Comparison of ENCODE assay signal across 17 cellular contexts in the genomic region with DNA sequence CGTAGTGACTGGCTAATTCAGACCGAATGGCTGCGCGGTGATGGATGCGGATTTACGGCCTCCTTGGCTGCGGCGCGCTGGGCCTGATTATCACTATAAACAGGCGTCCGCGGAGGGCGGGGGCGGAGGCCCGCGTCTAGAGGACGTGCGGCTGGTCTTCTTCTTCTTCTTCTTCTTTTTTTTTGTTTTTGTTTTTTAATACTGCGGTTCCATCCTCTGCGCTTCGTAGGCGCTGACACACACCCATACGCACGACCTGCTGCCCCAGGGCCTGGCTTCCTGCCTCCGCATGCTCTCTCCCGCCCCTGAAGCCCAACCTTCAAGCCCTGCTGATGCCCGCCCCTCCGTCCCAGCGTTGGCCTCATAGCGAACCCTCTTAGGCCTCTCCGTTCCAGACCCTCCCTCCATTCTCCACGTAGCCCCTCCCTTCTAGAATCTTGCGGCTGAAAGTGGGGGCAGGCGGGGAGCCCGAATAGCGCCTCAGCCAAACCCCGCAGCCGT. TPM values are rescaled to one million over a fixed set of nuclear protein-coding genes. Genes with fewer than 3 reads are reported as not detected.
DNase-seq lines count a peak whose midpoint lies in the region; ATAC-seq, FAIRE-seq and TF ChIP-seq lines count a peak whose summit lies in the region.
"Had no signal": no experiment of that assay in that cellular context is flagged by ENCODE, and none has a peak within 500 bp of the region (broad histone marks: within the 10 kb centered on the region; RNA-seq: fewer than 3 reads in every experiment).

No MANE protein-coding gene starts in this region.

- H3K9me3 Mint-ChIP-seq in glutamatergic neuron (ENCODE audit: unreplicated experiment) (peaks cover 4% of the 10 kb centered on the region), progenitor cell of endocrine pancreas (ENCODE audit: low read depth) (no peaks in the 10 kb centered on the region)
- H3K9me3 Mint-ChIP-seq: CD4-positive, alpha-beta T cell; T-cell had no signal

- H3K27me3 ChIP-seq in RWPE2 (ENCODE audit: insufficient read depth, poor library complexity, severe bottlenecking), result peaks cover 75% of the 10 kb centered on the region

- TF ChIP-seq CTCF in RWPE2 (IDR thresholded peaks at IDR 0.05; ENCODE audit: poor library complexity, severe bottlenecking) (no peak), glutamatergic neuron (IDR thresholded peaks at IDR 0.05; ENCODE audit: partially characterized antibody, unreplicated experiment) (no peak), progenitor cell of endocrine pancreas (IDR thresholded peaks at IDR 0.05; ENCODE audit: unreplicated experiment) (no peak), D721Med (IDR thresholded peaks at IDR 0.05; ENCODE audit: insufficient read depth, missing control alignments) (no peak)

- H3K4me3 Mint-ChIP-seq in glutamatergic neuron (ENCODE audit: unreplicated experiment) (peak overlapping the region; percentile 81), progenitor cell of endocrine pancreas (ENCODE audit: low read depth) (peak overlapping the region; percentile 23)
- H3K4me3 Mint-ChIP-seq: CD4-positive, alpha-beta T cell; naive thymus-derived CD4-positive, alpha-beta T cell; T-cell had no signal

- no peak overlapping the region for H3K27ac ChIP-seq in RWPE2 (ENCODE audit: poor library complexity, severe bottlenecking)
- H3K27ac ChIP-seq: 22Rv1, transverse colon had no signal

- H3K4me1 Mint-ChIP-seq in glutamatergic neuron (ENCODE audit: low read depth, unreplicated experiment), result peaks cover 7% of the 10 kb centered on the region
- peaks cover 1% of the 10 kb centered on the region for H3K4me1 Mint-ChIP-seq in progenitor cell of endocrine pancreas (ENCODE audit: low read depth)

- FAIRE-seq in D721Med (lab: Jason Lieb, UNC), result no peak
- FAIRE-seq: small intestine had no signal

- H3K36me3 Mint-ChIP-seq in glutamatergic neuron (ENCODE audit: unreplicated experiment) (no peaks in the 10 kb centered on the region), progenitor cell of endocrine pancreas (ENCODE audit: insufficient read depth) (no peaks in the 10 kb centered on the region)
- H3K36me3 Mint-ChIP-seq: T-cell had no signal

- H3K4me3 ChIP-seq in RWPE2 (ENCODE audit: severe bottlenecking), result no peak overlapping the region
- H3K4me3 ChIP-seq: transverse colon had no signal

- H3K36me3 ChIP-seq in RWPE2 (ENCODE audit: low read depth), result no peaks in the 10 kb centered on the region
- H3K36me3 ChIP-seq: transverse colon had no signal

- peak; percentile 26 for DNase-seq in DMS 273 (lab: John Stamatoyannopoulos, UW; ENCODE audit: unreplicated experiment)
- DNase-seq in DMS 273 treated with DMSO at 0.1 percent for 48 hours (lab: John Stamatoyannopoulos, UW), result no peak
- no peak for DNase-seq in RWPE2 (ENCODE audit: low spot score)
- peak; percentile 45 for DNase-seq in glutamatergic neuron
- no peak for DNase-seq in progenitor cell of endocrine pancreas (ENCODE audit: low spot score, unreplicated experiment)
- no peak for DNase-seq in D721Med (ENCODE audit: insufficient read length, low spot score)
- DNase-seq: activated naive CD4-positive, alpha-beta T cell treated with anti-CD3 and anti-CD28 coated beads, Interleukin-2, amount 50 U/mL, for 16 hours; CD4-positive, alpha-beta T cell; KG1; left cardiac atrium; naive thymus-derived CD4-positive, alpha-beta T cell; small intestine; T-cell; transverse colon had no signal

- TF ChIP-seq POLR2A in GM18505 (IDR thresholded peaks at IDR 0.05; ENCODE audit: borderline replicate concordance, extremely low read depth, insufficient read depth, insufficient read length), result no peak

- no peaks in the 10 kb centered on the region for H3K9me3 ChIP-seq in RWPE2 (ENCODE audit: severe bottlenecking)
- H3K9me3 ChIP-seq: transverse colon had no signal

- ATAC-seq in RWPE2 (ENCODE audit: low read depth), result peak; percentile 58; the same call in 2 of the 3 replicates
- no peak for ATAC-seq in HG02678 (IDR thresholded peaks at IDR 0.05; ENCODE audit: unreplicated experiment)
- ATAC-seq in GM18505 (IDR thresholded peaks at IDR 0.05; ENCODE audit: unreplicated experiment), result no peak
- ATAC-seq: naive thymus-derived CD4-positive, alpha-beta T cell; T-cell had no signal

- H3K27me3 Mint-ChIP-seq in glutamatergic neuron (ENCODE audit: unreplicated experiment) (peaks cover 38% of the 10 kb centered on the region), progenitor cell of endocrine pancreas (peaks cover 83% of the 10 kb centered on the region)

- H3K27ac Mint-ChIP-seq in glutamatergic neuron (ENCODE audit: unreplicated experiment) (no peak overlapping the region), progenitor cell of endocrine pancreas (no peak overlapping the region)
- H3K27ac Mint-ChIP-seq: CD4-positive, alpha-beta T cell; T-cell had no signal

- H3K4me1 ChIP-seq in RWPE2 (ENCODE audit: insufficient read depth, poor library complexity, severe bottlenecking), result no peaks in the 10 kb centered on the region

RNA-seq across cellular contexts. Expression of a gene that starts 2.7 kb away (rescaled TPM):
- total RNA-seq in glutamatergic neuron (ENCODE audit: unreplicated experiment), result 0.05 TPM
- total RNA-seq in progenitor cell of endocrine pancreas, result not detected in 2 replicates
- total RNA-seq: CD4-positive, alpha-beta T cell; naive thymus-derived CD4-positive, alpha-beta T cell; T-cell; transverse colon had no signal

Comparison
In these comparisons a context has a peak if more than half of its experiments do, and no peak if none do; other contexts are left out.
1. DNase-seq: peak in DMS 273 (single experiment) and glutamatergic neuron (single experiment); none in DMS 273 treated with DMSO at 0.1 percent for 48 hours (single experiment), RWPE2 (single experiment), progenitor cell of endocrine pancreas (single experiment) and D721Med (single experiment).